23 cellular contexts compared by ENCODE assay signal in the genomic region with DNA sequence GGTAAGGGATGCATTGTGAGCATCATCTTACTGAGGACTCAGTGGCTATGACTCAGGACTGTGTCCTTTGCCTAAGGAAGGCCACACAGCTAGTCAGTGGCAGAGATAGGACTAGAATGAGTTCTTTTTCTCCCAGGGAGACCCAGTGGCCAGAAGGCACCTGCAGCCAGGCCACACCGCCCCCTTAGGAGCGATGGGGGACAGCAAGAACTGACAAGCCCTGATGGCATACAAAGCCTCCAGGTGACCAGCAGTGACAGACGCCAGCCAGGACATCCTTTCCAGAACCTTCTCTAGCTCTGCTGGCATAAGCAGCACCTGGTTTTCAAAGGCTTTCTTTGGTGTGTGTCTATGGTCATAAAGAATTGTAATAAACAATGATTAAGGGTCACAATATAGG.
"Had no signal": no experiment of that assay in that cellular context is flagged by ENCODE, and none has a peak within 500 bp of the region (broad histone marks: within the 10 kb centered on the region; RNA-seq: fewer than 3 reads in every experiment).

No MANE protein-coding gene starts in this region.

- FAIRE-seq: endometrium, frontal cortex, pancreas had no signal

- DNase-seq: effector CD8-positive, alpha-beta T cell; heart left ventricle; hippocampal formation; kidney glomerular epithelial cell; mammary epithelial cell; mucosa of descending colon; pancreas; stimulated activated CD4-positive, alpha-beta T cell treated with anti-CD3 and anti-CD28 coated beads, Interleukin-4, amount 100 ng/mL, for 1 hour; stimulated activated CD8-positive, alpha-beta memory T cell treated with anti-CD3 and anti-CD28 coated beads, Interleukin-4, amount 100 ng/mL, for 48 hours; stimulated activated naive CD8-positive, alpha-beta T cell treated with anti-CD3 and anti-CD28 coated beads, Interleukin-15, Interleukin-2, amounts not matched to agents 100 U/mL and 50 U/mL, for 24 hours; tibial artery; uterus had no signal

- H3K4me2 ChIP-seq: smooth muscle cell had no signal

- H3K9me3 Mint-ChIP-seq: stimulated activated effector memory CD8-positive, alpha-beta T cell treated with anti-CD3 and anti-CD28 coated beads, Interleukin-12 subunit alpha, Interleukin-12 subunit beta, amount 100 ng/mL, for 72 hours had no signal

- H3K9me3 ChIP-seq: heart left ventricle, mucosa of descending colon, pancreas, suprapubic skin, tibial artery, upper lobe of left lung, uterus had no signal

- H3K4me1 Mint-ChIP-seq: naive thymus-derived CD8-positive, alpha-beta T cell; stimulated activated effector memory CD8-positive, alpha-beta T cell treated with anti-CD3 and anti-CD28 coated beads, Interleukin-12 subunit alpha, Interleukin-12 subunit beta, amount 100 ng/mL, for 72 hours had no signal

- ATAC-seq: esophagus mucosa; heart left ventricle; mucosa of descending colon; naive thymus-derived CD8-positive, alpha-beta T cell; pancreas; stimulated activated effector memory CD8-positive, alpha-beta T cell treated with anti-CD3 and anti-CD28 coated beads, Interleukin-12 subunit alpha, Interleukin-12 subunit beta, amount 100 ng/mL, for 72 hours; stimulated activated naive CD8-positive, alpha-beta T cell treated with anti-CD3 and anti-CD28 coated beads, Interleukin-15, Interleukin-2, amounts not matched to agents 100 U/mL and 50 U/mL, for 24 hours had no signal

- H3K36me3 ChIP-seq: heart left ventricle, pancreas, suprapubic skin, tibial artery, upper lobe of left lung, uterus had no signal

- H3K4me1 ChIP-seq: heart left ventricle, pancreas, suprapubic skin, tibial artery, uterus had no signal

- H3K27ac Mint-ChIP-seq: naive thymus-derived CD8-positive, alpha-beta T cell; progenitor cell of endocrine pancreas; stimulated activated effector memory CD8-positive, alpha-beta T cell treated with anti-CD3 and anti-CD28 coated beads, Interleukin-12 subunit alpha, Interleukin-12 subunit beta, amount 100 ng/mL, for 72 hours had no signal

- H3K4me3 Mint-ChIP-seq: naive thymus-derived CD8-positive, alpha-beta T cell; neural crest cell; stimulated activated effector memory CD8-positive, alpha-beta T cell treated with anti-CD3 and anti-CD28 coated beads, Interleukin-12 subunit alpha, Interleukin-12 subunit beta, amount 100 ng/mL, for 72 hours had no signal

- H3K36me3 Mint-ChIP-seq: naive thymus-derived CD8-positive, alpha-beta T cell; stimulated activated effector memory CD8-positive, alpha-beta T cell treated with anti-CD3 and anti-CD28 coated beads, Interleukin-12 subunit alpha, Interleukin-12 subunit beta, amount 100 ng/mL, for 72 hours had no signal

- H3K27ac ChIP-seq: coronary artery, heart left ventricle, pancreas, suprapubic skin, tibial artery, upper lobe of left lung, uterus had no signal

- H3K4me3 ChIP-seq: coronary artery, heart left ventricle, mucosa of descending colon, pancreas, smooth muscle cell, suprapubic skin, tibial artery, upper lobe of left lung, uterus had no signal

- H3K27me3 ChIP-seq: pancreas, upper lobe of left lung, uterus had no signal
